Comparison of ENCODE assay signal across 11 cellular contexts in genomic region chr2:38187416-38188127, GRCh38.
DNase-seq lines count a peak whose midpoint lies in the region; ATAC-seq, FAIRE-seq and TF ChIP-seq lines count a peak whose summit lies in the region.
"Had no signal": no experiment of that assay in that cellular context is flagged by ENCODE, and none has a peak within 500 bp of the region (broad histone marks: within the 10 kb centered on the region; RNA-seq: fewer than 3 reads in every experiment).

No MANE protein-coding gene starts in this region.

- H3K4me1 Mint-ChIP-seq in stimulated activated naive CD8-positive, alpha-beta T cell treated with anti-CD3 and anti-CD28 coated beads, Interleukin-15, amount 100 ng/mL, for 72 hours: peaks cover 12% of the 10 kb centered on the region
- peaks cover 6% of the 10 kb centered on the region for H3K4me1 Mint-ChIP-seq in activated T-cell treated with anti-CD3 and anti-CD28 coated beads, Interleukin-2, amount 50 U/mL, for 72 hours (ENCODE audit: low read depth)

- H3K4me3 ChIP-seq in bronchial epithelial cell (ENCODE audit: low read depth, low read length): no peak overlapping the region
- no peak overlapping the region for H3K4me3 ChIP-seq in kidney epithelial cell (ENCODE audit: low read depth, low read length)
- H3K4me3 ChIP-seq in stomach smooth muscle (ENCODE audit: low read length in 2 of 2): no peak overlapping the region

- H3K27me3 Mint-ChIP-seq in stimulated activated naive CD8-positive, alpha-beta T cell treated with anti-CD3 and anti-CD28 coated beads, Interleukin-15, amount 100 ng/mL, for 72 hours: peaks cover 5% of the 10 kb centered on the region
- peaks cover 10% of the 10 kb centered on the region for H3K27me3 Mint-ChIP-seq in activated T-cell treated with anti-CD3 and anti-CD28 coated beads, Interleukin-2, amount 50 U/mL, for 72 hours (ENCODE audit: low read depth)

- peaks cover 7% of the 10 kb centered on the region for H3K4me1 ChIP-seq in stomach smooth muscle (ENCODE audit: control insufficient read depth, insufficient read depth, low read length)

- H3K9me3 Mint-ChIP-seq in stimulated activated naive CD8-positive, alpha-beta T cell treated with anti-CD3 and anti-CD28 coated beads, Interleukin-15, amount 100 ng/mL, for 72 hours: peaks cover 6 to 14% of the 10 kb centered on the region in 2 donors
- peaks cover 1 to 3% of the 10 kb centered on the region in 2 donors for H3K9me3 Mint-ChIP-seq in activated T-cell treated with anti-CD3 and anti-CD28 coated beads, Interleukin-2, amount 50 U/mL, for 72 hours

- ATAC-seq in stimulated activated naive CD8-positive, alpha-beta T cell treated with anti-CD3 and anti-CD28 coated beads, Interleukin-15, amount 100 ng/mL, for 72 hours: no peak
- ATAC-seq in activated T-cell treated with anti-CD3 and anti-CD28 coated beads, Interleukin-2, amount 50 U/mL, for 72 hours (replicated peaks in 1 of 2): no peak

- DNase-seq in HT1080 (ENCODE audit: low read depth): peak; percentile 59
- DNase-seq in bronchial epithelial cell (ENCODE audit: low read depth): peak; percentile 90
- DNase-seq in kidney epithelial cell (ENCODE audit: low read depth): peak; percentile 26
- DNase-seq in stimulated activated naive CD8-positive, alpha-beta T cell treated with anti-CD3 and anti-CD28 coated beads, Interleukin-15, amount 100 ng/mL, for 72 hours: no peak
- DNase-seq in activated T-cell treated with anti-CD3 and anti-CD28 coated beads, Interleukin-2, amount 50 U/mL, for 72 hours: no peak
- DNase-seq in activated T-cell treated with anti-CD3 and anti-CD28 coated beads for 4 hours: no peak
- no peak for DNase-seq in OCI-M2 (lab: John Stamatoyannopoulos, UW; ENCODE audit: unreplicated experiment)
- DNase-seq: DND-41; effector memory CD4-positive, alpha-beta T cell had no signal

- H3K36me3 Mint-ChIP-seq in activated T-cell treated with anti-CD3 and anti-CD28 coated beads, Interleukin-2, amount 50 U/mL, for 72 hours (ENCODE audit: insufficient read depth in 2 of 2): peaks cover 0 to 2% of the 10 kb centered on the region in 2 donors

- H3K27me3 ChIP-seq in bronchial epithelial cell (ENCODE audit: control insufficient read depth, insufficient read depth, low read length) (no peaks in the 10 kb centered on the region), kidney epithelial cell (ENCODE audit: control insufficient read depth, insufficient read depth, low read length) (no peaks in the 10 kb centered on the region), stomach smooth muscle (ENCODE audit: control insufficient read depth in 1 of 2, insufficient read depth in 2 of 2, low read length in 2 of 2) (no peaks in the 10 kb centered on the region)

- H3K4me3 Mint-ChIP-seq in stimulated activated naive CD8-positive, alpha-beta T cell treated with anti-CD3 and anti-CD28 coated beads, Interleukin-15, amount 100 ng/mL, for 72 hours: no peak overlapping the region
- H3K4me3 Mint-ChIP-seq in activated T-cell treated with anti-CD3 and anti-CD28 coated beads, Interleukin-2, amount 50 U/mL, for 72 hours: no peak overlapping the region

- TF ChIP-seq CTCF in bronchial epithelial cell (IDR thresholded peaks at IDR 0.05; ENCODE audit: insufficient read depth, low read length, severe bottlenecking): no peak
- TF ChIP-seq CTCF in kidney epithelial cell (IDR thresholded peaks at IDR 0.05; ENCODE audit: insufficient read depth, low read length, poor library complexity, severe bottlenecking): no peak

- FAIRE-seq in bronchial epithelial cell (lab: Jason Lieb, UNC): peak; percentile 23

- H3K9me3 ChIP-seq in stomach smooth muscle (ENCODE audit: control insufficient read depth in 2 of 2, low read length in 2 of 2): no peaks in the 10 kb centered on the region

- peak overlapping the region in 1 of 2 donors; percentile 14 for H3K9ac ChIP-seq in stomach smooth muscle (ENCODE audit: low read length in 2 of 2)
- H3K9ac ChIP-seq: KMS-11 had no signal

- H3K27ac Mint-ChIP-seq in stimulated activated naive CD8-positive, alpha-beta T cell treated with anti-CD3 and anti-CD28 coated beads, Interleukin-15, amount 100 ng/mL, for 72 hours: no peak overlapping the region
- H3K27ac Mint-ChIP-seq in activated T-cell treated with anti-CD3 and anti-CD28 coated beads, Interleukin-2, amount 50 U/mL, for 72 hours: no peak overlapping the region

- H3K27ac ChIP-seq in stomach smooth muscle (ENCODE audit: low read length): peak overlapping the region; percentile 79
- H3K27ac ChIP-seq: KMS-11 had no signal

- H3K36me3 ChIP-seq in bronchial epithelial cell (ENCODE audit: control insufficient read depth, insufficient read depth, low read length): no peaks in the 10 kb centered on the region
- H3K36me3 ChIP-seq in kidney epithelial cell (ENCODE audit: control insufficient read depth, insufficient read depth, low read length): no peaks in the 10 kb centered on the region
- no peaks in the 10 kb centered on the region for H3K36me3 ChIP-seq in stomach smooth muscle (ENCODE audit: control insufficient read depth in 2 of 2, insufficient read depth in 2 of 2, low read length in 2 of 2)

Comparison
In these comparisons a context has a peak if more than half of its experiments do, and no peak if none do; other contexts are left out.
1. DNase-seq: peak in HT1080 (single experiment), bronchial epithelial cell (single experiment) and kidney epithelial cell (single experiment); none in stimulated activated naive CD8-positive, alpha-beta T cell treated with anti-CD3 and anti-CD28 coated beads, Interleukin-15, amount 100 ng/mL, for 72 hours (0 of 2), activated T-cell treated with anti-CD3 and anti-CD28 coated beads, Interleukin-2, amount 50 U/mL, for 72 hours (0 of 2), activated T-cell treated with anti-CD3 and anti-CD28 coated beads for 4 hours (single experiment) and OCI-M2 (single experiment).